ENCODE assay signal across 18 cellular contexts in the genomic region with DNA sequence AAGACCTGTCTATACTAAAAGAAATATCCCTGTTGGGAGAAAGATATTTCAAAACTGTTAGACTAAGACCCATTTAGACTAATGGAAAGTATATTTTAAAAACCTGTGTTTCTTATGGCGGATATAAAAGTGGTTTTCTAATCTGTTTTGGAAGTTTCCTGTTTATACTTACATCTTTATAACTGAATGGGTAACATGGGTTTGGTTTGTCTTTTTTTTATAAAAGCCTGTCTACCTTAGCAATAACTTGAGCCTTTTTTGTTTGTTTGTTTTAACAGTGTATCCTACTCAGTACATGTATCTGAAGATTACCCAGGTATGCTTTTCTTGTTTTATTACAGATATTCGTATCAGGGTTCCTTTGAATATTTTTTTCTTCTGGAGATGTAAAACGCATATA.
A peak's percentile ranks its signal among the peaks of the same experiment; 100 is the strongest.
DNase-seq lines count a peak whose midpoint lies in the region; ATAC-seq, FAIRE-seq and TF ChIP-seq lines count a peak whose summit lies in the region.
"Had no signal": no experiment of that assay in that cellular context is flagged by ENCODE, and none has a peak within 500 bp of the region (broad histone marks: within the 10 kb centered on the region; RNA-seq: fewer than 3 reads in every experiment).

No MANE protein-coding gene starts in this region.

- peaks cover 55% of the 10 kb centered on the region for H3K36me3 Mint-ChIP-seq in activated CD4-positive, alpha-beta T cell treated with anti-CD3 and anti-CD28 coated beads, Interleukin-2, amount 10 ng/mL, durations not matched to agents 7 days and 5 days (ENCODE audit: low read depth)
- H3K36me3 Mint-ChIP-seq in activated T-helper 1 cell treated with anti-CD3 and anti-CD28 coated beads, Interleukin-12 subunit alpha, Interleukin-12 subunit beta, Interleukin-2, Interleukin-4 antibody, amounts not matched to agents 30 ng/mL and 10 ng/mL and 1 ng/mL, durations not matched to agents 14 hours and 24 hours and 36 hours (ENCODE audit: low read depth) = peaks cover 25% of the 10 kb centered on the region

- H3K4me1 ChIP-seq in mucosa of descending colon (ENCODE audit: low read depth) (no peaks in the 10 kb centered on the region), uterus (no peaks in the 10 kb centered on the region)
- H3K4me1 ChIP-seq: BE2C had no signal

- no peak for DNase-seq in activated CD4-positive, alpha-beta T cell treated with anti-CD3 and anti-CD28 coated beads, Interleukin-2, amount 10 ng/mL, durations not matched to agents 7 days and 5 days
- no peak for DNase-seq in activated CD4-positive, alpha-beta T cell treated with anti-CD3 and anti-CD28 coated beads for 4 hours
- DNase-seq in GM18507 (ENCODE audit: extremely low spot score, insufficient read length, low read depth) (no peak), mucosa of descending colon (no peak), activated gamma-delta T cell (lab: John Stamatoyannopoulos, UW) (no peak), uterus (no peak)
- DNase-seq in activated T-helper 1 cell treated with anti-CD3 and anti-CD28 coated beads, Interleukin-12 subunit alpha, Interleukin-12 subunit beta, Interleukin-2, Interleukin-4 antibody, amounts not matched to agents 30 ng/mL and 10 ng/mL and 1 ng/mL, durations not matched to agents 14 hours and 24 hours and 36 hours (ENCODE audit: low spot score) = no peak
- DNase-seq: activated CD4-positive, alpha-beta T cell treated with anti-CD3 and anti-CD28 coated beads for 48 hours; amygdala; BE2C; Calu3; GOT3; NCI-H2081 treated with DMSO at 0.1 percent for 48 hours; NCI-H446; T-helper 1 cell; upper lobe of left lung had no signal

- H3K4me3 ChIP-seq in mucosa of descending colon = no peak overlapping the region
- H3K4me3 ChIP-seq in uterus = no peak overlapping the region
- H3K4me3 ChIP-seq: upper lobe of left lung had no signal

- H3K27me3 Mint-ChIP-seq in activated CD4-positive, alpha-beta T cell treated with anti-CD3 and anti-CD28 coated beads, Interleukin-2, amount 10 ng/mL, durations not matched to agents 7 days and 5 days = no peaks in the 10 kb centered on the region
- no peaks in the 10 kb centered on the region for H3K27me3 Mint-ChIP-seq in activated T-helper 1 cell treated with anti-CD3 and anti-CD28 coated beads, Interleukin-12 subunit alpha, Interleukin-12 subunit beta, Interleukin-2, Interleukin-4 antibody, amounts not matched to agents 30 ng/mL and 10 ng/mL and 1 ng/mL, durations not matched to agents 14 hours and 24 hours and 36 hours (ENCODE audit: insufficient read depth)
- H3K27me3 Mint-ChIP-seq: dendritic cell treated with granulocyte-macrophage colony-stimulating factor and Interleukin-4, amounts not matched to agents 40 ng/mL and 50 ng/mL, for 4 days had no signal

- CTCF ChIA-PET in activated CD4-positive, alpha-beta T cell treated with anti-CD3 and anti-CD28 coated beads, Interleukin-2, amount 10 ng/mL, durations not matched to agents 7 days and 5 days (lab: Charles Lee) = no interaction called here

- H3K9me3 ChIP-seq in mucosa of descending colon (no peaks in the 10 kb centered on the region), uterus (no peaks in the 10 kb centered on the region)
- H3K9me3 ChIP-seq: BE2C, upper lobe of left lung had no signal

- POLR2A ChIA-PET in activated CD4-positive, alpha-beta T cell treated with anti-CD3 and anti-CD28 coated beads, Interleukin-2, amount 10 ng/mL, durations not matched to agents 7 days and 5 days (lab: Charles Lee) = no interaction called here

- H3K36me3 ChIP-seq in mucosa of descending colon (ENCODE audit: low read depth) (no peaks in the 10 kb centered on the region), uterus (no peaks in the 10 kb centered on the region)
- H3K36me3 ChIP-seq: BE2C, upper lobe of left lung had no signal

- peak; percentile 42 for ATAC-seq in mucosa of descending colon
- no peak for ATAC-seq in GM19452 (IDR thresholded peaks at IDR 0.05; ENCODE audit: unreplicated experiment)

- H3K4me1 Mint-ChIP-seq in activated CD4-positive, alpha-beta T cell treated with anti-CD3 and anti-CD28 coated beads, Interleukin-2, amount 10 ng/mL, durations not matched to agents 7 days and 5 days = peaks cover 53% of the 10 kb centered on the region
- peaks cover 50% of the 10 kb centered on the region for H3K4me1 Mint-ChIP-seq in activated T-helper 1 cell treated with anti-CD3 and anti-CD28 coated beads, Interleukin-12 subunit alpha, Interleukin-12 subunit beta, Interleukin-2, Interleukin-4 antibody, amounts not matched to agents 30 ng/mL and 10 ng/mL and 1 ng/mL, durations not matched to agents 14 hours and 24 hours and 36 hours (ENCODE audit: low read depth)

- H3K27ac ChIP-seq in uterus = no peak overlapping the region
- H3K27ac ChIP-seq: upper lobe of left lung had no signal

- intact Hi-C loops in activated T-helper 1 cell treated with anti-CD3 and anti-CD28 coated beads, Interleukin-12 subunit alpha, Interleukin-12 subunit beta, Interleukin-2, Interleukin-4 antibody, amounts not matched to agents 30 ng/mL and 10 ng/mL and 1 ng/mL, durations not matched to agents 14 hours and 24 hours and 36 hours (cut with micrococcal nuclease) = loop anchor here (2.0 to 5.0 kb wide), 4 partner anchors 81 to 423 kb away; a partner anchor contains a TSS
- intact Hi-C loops in mucosa of descending colon (cut with DNase I, micrococcal nuclease) (no loop called here), uterus (cut with DNase I; ENCODE audit: low total_unique reads) (no loop called here)

- peaks cover 4% of the 10 kb centered on the region for H3K9me3 Mint-ChIP-seq in activated CD4-positive, alpha-beta T cell treated with anti-CD3 and anti-CD28 coated beads, Interleukin-2, amount 10 ng/mL, durations not matched to agents 7 days and 5 days
- H3K9me3 Mint-ChIP-seq in activated T-helper 1 cell treated with anti-CD3 and anti-CD28 coated beads, Interleukin-12 subunit alpha, Interleukin-12 subunit beta, Interleukin-2, Interleukin-4 antibody, amounts not matched to agents 30 ng/mL and 10 ng/mL and 1 ng/mL, durations not matched to agents 14 hours and 24 hours and 36 hours = no peaks in the 10 kb centered on the region
- H3K9me3 Mint-ChIP-seq: dendritic cell treated with granulocyte-macrophage colony-stimulating factor and Interleukin-4, amounts not matched to agents 40 ng/mL and 50 ng/mL, for 4 days had no signal

- H3K4me3 Mint-ChIP-seq in activated CD4-positive, alpha-beta T cell treated with anti-CD3 and anti-CD28 coated beads, Interleukin-2, amount 10 ng/mL, durations not matched to agents 7 days and 5 days = peak overlapping the region; percentile 22
- H3K4me3 Mint-ChIP-seq in activated T-helper 1 cell treated with anti-CD3 and anti-CD28 coated beads, Interleukin-12 subunit alpha, Interleukin-12 subunit beta, Interleukin-2, Interleukin-4 antibody, amounts not matched to agents 30 ng/mL and 10 ng/mL and 1 ng/mL, durations not matched to agents 14 hours and 24 hours and 36 hours = peak overlapping the region; percentile 4
- H3K4me3 Mint-ChIP-seq: dendritic cell treated with granulocyte-macrophage colony-stimulating factor and Interleukin-4, amounts not matched to agents 40 ng/mL and 50 ng/mL, for 4 days had no signal

- H3K27ac Mint-ChIP-seq in activated CD4-positive, alpha-beta T cell treated with anti-CD3 and anti-CD28 coated beads, Interleukin-2, amount 10 ng/mL, durations not matched to agents 7 days and 5 days = peak overlapping the region; percentile 60
- H3K27ac Mint-ChIP-seq in activated T-helper 1 cell treated with anti-CD3 and anti-CD28 coated beads, Interleukin-12 subunit alpha, Interleukin-12 subunit beta, Interleukin-2, Interleukin-4 antibody, amounts not matched to agents 30 ng/mL and 10 ng/mL and 1 ng/mL, durations not matched to agents 14 hours and 24 hours and 36 hours = no peak overlapping the region
- H3K27ac Mint-ChIP-seq: dendritic cell treated with granulocyte-macrophage colony-stimulating factor and Interleukin-4, amounts not matched to agents 40 ng/mL and 50 ng/mL, for 4 days had no signal

- peak; percentile 35 for FAIRE-seq in GM18507 (lab: Jason Lieb, UNC)

- H3K27me3 ChIP-seq in uterus = no peaks in the 10 kb centered on the region
- H3K27me3 ChIP-seq: BE2C, upper lobe of left lung had no signal

- no peak for TF ChIP-seq CTCF in mucosa of descending colon (IDR thresholded peaks at IDR 0.05)
- no peak for TF ChIP-seq CTCF in uterus (IDR thresholded peaks at IDR 0.05)

- TF ChIP-seq POLR2A in uterus (IDR thresholded peaks at IDR 0.05) = no peak
